17 cellular contexts compared by ENCODE assay signal in genomic region chrX:23898412-23898959, GRCh38. TPM values are rescaled to one million over a fixed set of nuclear protein-coding genes. Genes with fewer than 3 reads are reported as not detected.
A peak's percentile ranks its signal among the peaks of the same experiment; 100 is the strongest.
DNase-seq lines count a peak whose midpoint lies in the region; ATAC-seq and TF ChIP-seq lines count a peak whose summit lies in the region.
"Had no signal": no experiment of that assay in that cellular context is flagged by ENCODE, and none has a peak within 500 bp of the region (broad histone marks: within the 10 kb centered on the region; RNA-seq: fewer than 3 reads in every experiment).

No MANE protein-coding gene starts in this region.

- CTCF ChIA-PET in WTC11 (lab: Charles Lee) = interaction anchor here (0.7 to 1.2 kb wide), 3 partner anchors 116 to 1138 kb away, joined by 3 to 4 read pairs (median 3); partner anchors contain the start of genes EIF2S3 and SAT1

- no peak for TF ChIP-seq CTCF in WTC11 (IDR thresholded peaks at IDR 0.05)
- no peak for TF ChIP-seq CTCF in fibroblast of pulmonary artery (IDR thresholded peaks at IDR 0.05; ENCODE audit: low read length, missing control alignments)
- no peak for TF ChIP-seq CTCF in smooth muscle cell (IDR thresholded peaks at IDR 0.05; ENCODE audit: borderline replicate concordance, insufficient read depth, poor library complexity, severe bottlenecking)

- H3K4me3 ChIP-seq in fibroblast of pulmonary artery (replicated peaks; ENCODE audit: low read depth, low read length) (no peak overlapping the region), smooth muscle cell (no peak overlapping the region)
- H3K4me3 ChIP-seq: GM12878, HAP-1 had no signal

- H3K27ac ChIP-seq in smooth muscle cell (ENCODE audit: low read depth) = peak overlapping the region; percentile 95

- no peaks in the 10 kb centered on the region for H3K27me3 Mint-ChIP-seq in WTC11 (ENCODE audit: low read depth)
- H3K27me3 Mint-ChIP-seq: activated B cell treated with CpG ODN at 0.5 μM for 24 hours had no signal

- H3K79me2 ChIP-seq in smooth muscle cell (ENCODE audit: low read depth) = peaks cover 11% of the 10 kb centered on the region

- H3K27ac Mint-ChIP-seq in WTC11 = peak overlapping the region; percentile 41; the same call in 1 of the 2 replicates
- H3K27ac Mint-ChIP-seq: activated B cell treated with CpG ODN at 0.5 μM for 24 hours had no signal

- peak overlapping the region; percentile 40 for H2AFZ ChIP-seq in smooth muscle cell (ENCODE audit: low read depth)

- H3K36me3 ChIP-seq in smooth muscle cell (ENCODE audit: low read depth) = no peaks in the 10 kb centered on the region
- H3K36me3 ChIP-seq: HAP-1 had no signal

- H3F3A ChIP-seq in smooth muscle cell (ENCODE audit: low read depth) = peaks cover 28% of the 10 kb centered on the region

- ATAC-seq in WTC11 = no peak
- no peak for ATAC-seq in HG02885 (IDR thresholded peaks at IDR 0.05; ENCODE audit: poor library complexity, unreplicated experiment)

- no peaks in the 10 kb centered on the region for H3K27me3 ChIP-seq in smooth muscle cell (ENCODE audit: low read depth)

- H3K9me3 ChIP-seq in smooth muscle cell (replicated peaks; ENCODE audit: low read depth) = no peaks in the 10 kb centered on the region
- H3K9me3 ChIP-seq: HAP-1 had no signal

- 58% methylated on average over 3 of the region's 3 CpGs for WGBS in smooth muscle cell (ENCODE audit: low lambda C conversion rate)

- H3K9ac ChIP-seq in smooth muscle cell (ENCODE audit: low read depth) = peak overlapping the region; percentile 74

- DNase-seq in HCEC 1CT (peak; percentile 45), WTC11 (ENCODE audit: low spot score) (no peak), fibroblast of pulmonary artery (ENCODE audit: low read depth) (peak; percentile 57), smooth muscle cell (lab: John Stamatoyannopoulos, UW; ENCODE audit: unreplicated experiment) (no peak), NCI-H1417 treated with DMSO at 0.1 percent for 48 hours (lab: John Stamatoyannopoulos, UW) (no peak), amniotic stem cell (lab: John Stamatoyannopoulos, UW) (no peak)
- no peak for DNase-seq in activated CD4-positive, alpha-beta T cell treated with anti-CD3 and anti-CD28 coated beads for 48 hours
- DNase-seq: activated B cell treated with CpG ODN at 0.5 μM for 24 hours; cortex of kidney; Karpas-422; NCI-H2171; Right ventricle myocardium superior; stimulated activated CD8-positive, alpha-beta memory T cell treated with anti-CD3 and anti-CD28 coated beads, Interleukin-4, amount 100 ng/mL, for 48 hours had no signal

- H3K4me2 ChIP-seq in smooth muscle cell = peak overlapping the region; percentile 71

- H4K20me1 ChIP-seq in smooth muscle cell (ENCODE audit: low read depth) = no peaks in the 10 kb centered on the region

- H3K36me3 Mint-ChIP-seq in WTC11 = no peaks in the 10 kb centered on the region

- POLR2A ChIA-PET in WTC11 (lab: Charles Lee) = no interaction called here

- no peak overlapping the region for H3K4me3 Mint-ChIP-seq in WTC11
- H3K4me3 Mint-ChIP-seq: activated B cell treated with CpG ODN at 0.5 μM for 24 hours had no signal

- no peaks in the 10 kb centered on the region for H3K9me3 Mint-ChIP-seq in WTC11
- H3K9me3 Mint-ChIP-seq: activated B cell treated with CpG ODN at 0.5 μM for 24 hours had no signal

- H3K4me1 Mint-ChIP-seq in WTC11 = peaks cover 15% of the 10 kb centered on the region
- H3K4me1 Mint-ChIP-seq: activated B cell treated with CpG ODN at 0.5 μM for 24 hours had no signal

- peaks cover 34% of the 10 kb centered on the region for H3K4me1 ChIP-seq in smooth muscle cell (ENCODE audit: low read depth)

TF ChIP-seq in WTC11, 78 proteins besides CTCF, POLR2A, EP300 and RAD21:
- no peak for TF ChIP-seq HMGA2 (CRISPR knock-in tag; IDR thresholded peaks at IDR 0.05)
- TF ChIP-seq SOX15 (CRISPR knock-in tag; IDR thresholded peaks at IDR 0.05) = no peak
- TF ChIP-seq ERG (CRISPR knock-in tag; IDR thresholded peaks at IDR 0.05) = no peak
- TF ChIP-seq CREB1 (CRISPR knock-in tag; IDR thresholded peaks at IDR 0.05) = no peak
- TF ChIP-seq, protein P1, sequence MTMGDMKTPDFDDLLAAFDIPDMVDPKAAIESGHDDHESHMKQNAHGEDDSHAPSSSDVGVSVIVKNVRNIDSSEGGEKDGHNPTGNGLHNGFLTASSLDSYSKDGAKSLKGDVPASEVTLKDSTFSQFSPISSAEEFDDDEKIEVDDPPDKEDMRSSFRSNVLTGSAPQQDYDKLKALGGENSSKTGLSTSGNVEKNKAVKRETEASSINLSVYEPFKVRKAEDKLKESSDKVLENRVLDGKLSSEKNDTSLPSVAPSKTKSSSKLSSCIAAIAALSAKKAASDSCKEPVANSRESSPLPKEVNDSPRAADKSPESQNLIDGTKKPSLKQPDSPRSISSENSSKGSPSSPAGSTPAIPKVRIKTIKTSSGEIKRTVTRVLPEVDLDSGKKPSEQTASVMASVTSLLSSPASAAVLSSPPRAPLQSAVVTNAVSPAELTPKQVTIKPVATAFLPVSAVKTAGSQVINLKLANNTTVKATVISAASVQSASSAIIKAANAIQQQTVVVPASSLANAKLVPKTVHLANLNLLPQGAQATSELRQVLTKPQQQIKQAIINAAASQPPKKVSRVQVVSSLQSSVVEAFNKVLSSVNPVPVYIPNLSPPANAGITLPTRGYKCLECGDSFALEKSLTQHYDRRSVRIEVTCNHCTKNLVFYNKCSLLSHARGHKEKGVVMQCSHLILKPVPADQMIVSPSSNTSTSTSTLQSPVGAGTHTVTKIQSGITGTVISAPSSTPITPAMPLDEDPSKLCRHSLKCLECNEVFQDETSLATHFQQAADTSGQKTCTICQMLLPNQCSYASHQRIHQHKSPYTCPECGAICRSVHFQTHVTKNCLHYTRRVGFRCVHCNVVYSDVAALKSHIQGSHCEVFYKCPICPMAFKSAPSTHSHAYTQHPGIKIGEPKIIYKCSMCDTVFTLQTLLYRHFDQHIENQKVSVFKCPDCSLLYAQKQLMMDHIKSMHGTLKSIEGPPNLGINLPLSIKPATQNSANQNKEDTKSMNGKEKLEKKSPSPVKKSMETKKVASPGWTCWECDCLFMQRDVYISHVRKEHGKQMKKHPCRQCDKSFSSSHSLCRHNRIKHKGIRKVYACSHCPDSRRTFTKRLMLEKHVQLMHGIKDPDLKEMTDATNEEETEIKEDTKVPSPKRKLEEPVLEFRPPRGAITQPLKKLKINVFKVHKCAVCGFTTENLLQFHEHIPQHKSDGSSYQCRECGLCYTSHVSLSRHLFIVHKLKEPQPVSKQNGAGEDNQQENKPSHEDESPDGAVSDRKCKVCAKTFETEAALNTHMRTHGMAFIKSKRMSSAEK (CRISPR knock-in tag; IDR thresholded peaks at IDR 0.05; ENCODE audit: borderline replicate concordance) = no peak
- TF ChIP-seq TEAD1 (CRISPR knock-in tag; IDR thresholded peaks at IDR 0.05) = no peak
- TF ChIP-seq, protein P2, sequence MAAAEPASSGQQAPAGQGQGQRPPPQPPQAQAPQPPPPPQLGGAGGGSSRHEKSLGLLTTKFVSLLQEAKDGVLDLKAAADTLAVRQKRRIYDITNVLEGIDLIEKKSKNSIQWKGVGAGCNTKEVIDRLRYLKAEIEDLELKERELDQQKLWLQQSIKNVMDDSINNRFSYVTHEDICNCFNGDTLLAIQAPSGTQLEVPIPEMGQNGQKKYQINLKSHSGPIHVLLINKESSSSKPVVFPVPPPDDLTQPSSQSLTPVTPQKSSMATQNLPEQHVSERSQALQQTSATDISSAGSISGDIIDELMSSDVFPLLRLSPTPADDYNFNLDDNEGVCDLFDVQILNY (CRISPR knock-in tag; IDR thresholded peaks at IDR 0.05) = no peak
- TF ChIP-seq TEAD4 (CRISPR knock-in tag; IDR thresholded peaks at IDR 0.05) = no peak
- no peak for TF ChIP-seq TP53 (CRISPR knock-in tag; IDR thresholded peaks at IDR 0.05)
- TF ChIP-seq, protein P3, sequence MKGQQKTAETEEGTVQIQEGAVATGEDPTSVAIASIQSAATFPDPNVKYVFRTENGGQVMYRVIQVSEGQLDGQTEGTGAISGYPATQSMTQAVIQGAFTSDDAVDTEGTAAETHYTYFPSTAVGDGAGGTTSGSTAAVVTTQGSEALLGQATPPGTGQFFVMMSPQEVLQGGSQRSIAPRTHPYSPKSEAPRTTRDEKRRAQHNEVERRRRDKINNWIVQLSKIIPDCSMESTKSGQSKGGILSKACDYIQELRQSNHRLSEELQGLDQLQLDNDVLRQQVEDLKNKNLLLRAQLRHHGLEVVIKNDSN (CRISPR knock-in tag; IDR thresholded peaks at IDR 0.05) = no peak
- no peak for TF ChIP-seq ELF4 (CRISPR knock-in tag; IDR thresholded peaks at IDR 0.05; ENCODE audit: low read depth)
- TF ChIP-seq ZNF138 (CRISPR knock-in tag; conservative IDR thresholded peaks at IDR 0.05) = no peak
- no peak for TF ChIP-seq ZBTB21 (CRISPR knock-in tag; IDR thresholded peaks at IDR 0.05; ENCODE audit: borderline replicate concordance)
- TF ChIP-seq GRHL2 (CRISPR knock-in tag; IDR thresholded peaks at IDR 0.05; ENCODE audit: insufficient replicate concordance, severe bottlenecking) = no peak
- no peak for TF ChIP-seq FOXJ3 (CRISPR knock-in tag; IDR thresholded peaks at IDR 0.05; ENCODE audit: borderline replicate concordance)

RNA-seq across cellular contexts. Expression of gene APOO, which starts 9.3 kb away (rescaled TPM):
- total RNA-seq in WTC11 (2021) (41.6 to 55.5 TPM (median 46.9 TPM) in 3 replicates), smooth muscle cell (38.5 and 38.7 TPM in 2 replicates)
- 54.0 and 54.3 TPM in 2 replicates for polyA plus RNA-seq in smooth muscle cell

RNA-seq across cellular contexts. Expression of gene CXorf58, which starts 9.3 kb away (rescaled TPM):
- total RNA-seq in WTC11 (2021) = 0.27 TPM in 1 of 3 replicates, not detected in the others
- not detected in 2 replicates for total RNA-seq in smooth muscle cell
- 0.45 TPM in 1 of 2 replicates, not detected in the other for polyA plus RNA-seq in smooth muscle cell
- total RNA-seq: activated B cell treated with CpG ODN at 0.5 μM for 24 hours, myocyte had no signal

Comparison
In these comparisons a context has a peak if more than half of its experiments do, and no peak if none do; other contexts are left out.
1. DNase-seq: peak in HCEC 1CT (single experiment) and fibroblast of pulmonary artery (single experiment); none in WTC11 (single experiment), smooth muscle cell (single experiment), activated CD4-positive, alpha-beta T cell treated with anti-CD3 and anti-CD28 coated beads for 48 hours (single experiment), NCI-H1417 treated with DMSO at 0.1 percent for 48 hours (single experiment) and amniotic stem cell (single experiment).